12 cellular contexts compared by ENCODE assay signal in genomic region chr2:240249423-240250149, GRCh38.
DNase-seq lines count a peak whose midpoint lies in the region; ATAC-seq and TF ChIP-seq lines count a peak whose summit lies in the region.
"Had no signal": no experiment of that assay in that cellular context is flagged by ENCODE, and none has a peak within 500 bp of the region (broad histone marks: within the 10 kb centered on the region; RNA-seq: fewer than 3 reads in every experiment).

No MANE protein-coding gene starts in this region.

- no peak for ATAC-seq in heart right ventricle
- no peak for ATAC-seq in stimulated activated memory B cell treated with anti-CD40 and anti-IgM and Interleukin-4, amounts not matched to agents 10 μg/mL and 1 μg/mL and 100 μg/mL, for 72 hours
- ATAC-seq: psoas muscle had no signal

- no peaks in the 10 kb centered on the region for H3K79me2 ChIP-seq in mesendoderm (ENCODE audit: control insufficient read depth, insufficient read depth, low read length)

- H3K27me3 Mint-ChIP-seq in osteocyte (ENCODE audit: unreplicated experiment) = peaks cover 9% of the 10 kb centered on the region
- peaks cover 40% of the 10 kb centered on the region for H3K27me3 Mint-ChIP-seq in stimulated activated memory B cell treated with anti-CD40 and anti-IgM and Interleukin-4, amounts not matched to agents 10 μg/mL and 1 μg/mL and 100 μg/mL, for 72 hours

- no peak for TF ChIP-seq POLR2A in vagina (IDR thresholded peaks at IDR 0.05)

- H3K23ac ChIP-seq in mesendoderm (ENCODE audit: low read length) = no peak overlapping the region

- H3K4me3 ChIP-seq in heart right ventricle = no peak overlapping the region
- no peak overlapping the region for H3K4me3 ChIP-seq in vagina
- H3K4me3 ChIP-seq in mesendoderm (ENCODE audit: low read length) = no peak overlapping the region
- H3K4me3 ChIP-seq: psoas muscle had no signal

- H3K4me2 ChIP-seq in mesendoderm (ENCODE audit: low read length) = no peak overlapping the region

- H3K4me1 ChIP-seq in heart right ventricle = peaks cover 16 to 45% (median 26%) of the 10 kb centered on the region in 9 donors
- peaks cover 55% of the 10 kb centered on the region for H3K4me1 ChIP-seq in vagina
- no peaks in the 10 kb centered on the region for H3K4me1 ChIP-seq in mesendoderm (ENCODE audit: control insufficient read depth, low read depth, low read length)

- peak in 1 of 2 donors; percentile 3 for DNase-seq in heart right ventricle
- DNase-seq in cardiac septum (ENCODE audit: low spot score) = no peak
- DNase-seq in globus pallidus (ENCODE audit: low spot score) = peak; percentile 84
- DNase-seq in osteocyte (ENCODE audit: extremely low spot score, unreplicated experiment) = peak; percentile 83
- DNase-seq in vagina (ENCODE audit: extremely low spot score in 2 of 2) = peak; percentile 82 to 94
- no peak for DNase-seq in stimulated activated CD4-positive, alpha-beta T cell treated with anti-CD3 and anti-CD28 coated beads, Interleukin-1b, Interleukin-23, amount 100 ng/mL, for 48 hours
- no peak for DNase-seq in mesendoderm
- DNase-seq: erythroblast, NCI-H69 had no signal

- H3K79me1 ChIP-seq in mesendoderm (ENCODE audit: low read length) = no peaks in the 10 kb centered on the region

- no peaks in the 10 kb centered on the region for H3K36me3 Mint-ChIP-seq in osteocyte (ENCODE audit: unreplicated experiment)
- no peaks in the 10 kb centered on the region for H3K36me3 Mint-ChIP-seq in stimulated activated memory B cell treated with anti-CD40 and anti-IgM and Interleukin-4, amounts not matched to agents 10 μg/mL and 1 μg/mL and 100 μg/mL, for 72 hours

- no peak overlapping the region for H3K4ac ChIP-seq in mesendoderm (ENCODE audit: low read depth, low read length)

- H3K18ac ChIP-seq in mesendoderm (ENCODE audit: low read length) = no peak overlapping the region

- H3K9me3 Mint-ChIP-seq in osteocyte (ENCODE audit: unreplicated experiment) = no peaks in the 10 kb centered on the region
- no peaks in the 10 kb centered on the region for H3K9me3 Mint-ChIP-seq in stimulated activated memory B cell treated with anti-CD40 and anti-IgM and Interleukin-4, amounts not matched to agents 10 μg/mL and 1 μg/mL and 100 μg/mL, for 72 hours

- H3K9ac ChIP-seq in mesendoderm (ENCODE audit: low read length) = no peak overlapping the region

- WGBS in heart right ventricle, 2 donors = 74% methylated on average over 21 of the region's 21 CpGs
- WGBS in mesendoderm (ENCODE audit: extremely low coverage, insufficient coverage, low lambda C conversion rate) = no CpG with 5 or more reads among the region's 21 CpGs

- H3K27me3 ChIP-seq in heart right ventricle (no peaks in the 10 kb centered on the region), vagina (no peaks in the 10 kb centered on the region), mesendoderm (ENCODE audit: insufficient read depth, low read length, poor library complexity) (no peaks in the 10 kb centered on the region)

- H3K27ac ChIP-seq in heart right ventricle = peak overlapping the region in 8 of 10 donors; percentile 14 to 93 (median 88)
- H3K27ac ChIP-seq in vagina = peak overlapping the region; percentile 93
- no peak overlapping the region for H3K27ac ChIP-seq in mesendoderm (ENCODE audit: low read depth, low read length)

- no peak for TF ChIP-seq CTCF in heart right ventricle (IDR thresholded peaks at IDR 0.05)
- no peak for TF ChIP-seq CTCF in osteocyte (IDR thresholded peaks at IDR 0.05)
- TF ChIP-seq CTCF in vagina (IDR thresholded peaks at IDR 0.05) = no peak

- no peak overlapping the region for H4K5ac ChIP-seq in mesendoderm (ENCODE audit: low read length)

- no peak overlapping the region for H3K56ac ChIP-seq in mesendoderm (ENCODE audit: low read length)

- H3K4me1 Mint-ChIP-seq in osteocyte (ENCODE audit: unreplicated experiment) = peaks cover 40% of the 10 kb centered on the region
- H3K4me1 Mint-ChIP-seq in stimulated activated memory B cell treated with anti-CD40 and anti-IgM and Interleukin-4, amounts not matched to agents 10 μg/mL and 1 μg/mL and 100 μg/mL, for 72 hours = no peaks in the 10 kb centered on the region
- H3K4me1 Mint-ChIP-seq: B cell had no signal

- H2BK5ac ChIP-seq in mesendoderm (ENCODE audit: low read length) = no peak overlapping the region

- no peak overlapping the region for H3K27ac Mint-ChIP-seq in osteocyte (ENCODE audit: unreplicated experiment)
- no peak overlapping the region for H3K27ac Mint-ChIP-seq in stimulated activated memory B cell treated with anti-CD40 and anti-IgM and Interleukin-4, amounts not matched to agents 10 μg/mL and 1 μg/mL and 100 μg/mL, for 72 hours
- H3K27ac Mint-ChIP-seq: B cell had no signal

- H2BK120ac ChIP-seq in mesendoderm (ENCODE audit: low read depth, low read length) = no peak overlapping the region

- no peaks in the 10 kb centered on the region for H3K9me3 ChIP-seq in heart right ventricle
- no peaks in the 10 kb centered on the region for H3K9me3 ChIP-seq in vagina
- H3K9me3 ChIP-seq: psoas muscle had no signal

- no peak overlapping the region for H2AK5ac ChIP-seq in mesendoderm (ENCODE audit: low read length)

- no peak overlapping the region for H3K4me3 Mint-ChIP-seq in osteocyte (ENCODE audit: unreplicated experiment)
- no peak overlapping the region for H3K4me3 Mint-ChIP-seq in stimulated activated memory B cell treated with anti-CD40 and anti-IgM and Interleukin-4, amounts not matched to agents 10 μg/mL and 1 μg/mL and 100 μg/mL, for 72 hours
- H3K4me3 Mint-ChIP-seq: B cell had no signal

- no peak overlapping the region for H2BK15ac ChIP-seq in mesendoderm (replicated peaks; ENCODE audit: low read depth)

- no peaks in the 10 kb centered on the region for H3K36me3 ChIP-seq in heart right ventricle
- no peaks in the 10 kb centered on the region for H3K36me3 ChIP-seq in vagina
- no peaks in the 10 kb centered on the region for H3K36me3 ChIP-seq in mesendoderm (ENCODE audit: control insufficient read depth, insufficient read depth, low read length)

- intact Hi-C loops in heart right ventricle (cut with DNase I) = no loop called here
- intact Hi-C loops in cardiac septum (cut with DNase I) = loop anchor here (5.0 kb wide), 1 partner anchor 188 kb away; the partner anchor contains the start of gene GPC1
- intact Hi-C loops in vagina (cut with DNase I) = no loop called here

- H4K8ac ChIP-seq in mesendoderm (ENCODE audit: low read depth, low read length) = no peak overlapping the region

Comparison
In these comparisons a context has a peak if more than half of its experiments do, and no peak if none do; other contexts are left out.
1. DNase-seq: peak in globus pallidus (single experiment), osteocyte (single experiment) and vagina (2 of 2); none in cardiac septum (single experiment), stimulated activated CD4-positive, alpha-beta T cell treated with anti-CD3 and anti-CD28 coated beads, Interleukin-1b, Interleukin-23, amount 100 ng/mL, for 48 hours (single experiment) and mesendoderm (single experiment).